ENCODE assay signal across 22 cellular contexts in the genomic region with DNA sequence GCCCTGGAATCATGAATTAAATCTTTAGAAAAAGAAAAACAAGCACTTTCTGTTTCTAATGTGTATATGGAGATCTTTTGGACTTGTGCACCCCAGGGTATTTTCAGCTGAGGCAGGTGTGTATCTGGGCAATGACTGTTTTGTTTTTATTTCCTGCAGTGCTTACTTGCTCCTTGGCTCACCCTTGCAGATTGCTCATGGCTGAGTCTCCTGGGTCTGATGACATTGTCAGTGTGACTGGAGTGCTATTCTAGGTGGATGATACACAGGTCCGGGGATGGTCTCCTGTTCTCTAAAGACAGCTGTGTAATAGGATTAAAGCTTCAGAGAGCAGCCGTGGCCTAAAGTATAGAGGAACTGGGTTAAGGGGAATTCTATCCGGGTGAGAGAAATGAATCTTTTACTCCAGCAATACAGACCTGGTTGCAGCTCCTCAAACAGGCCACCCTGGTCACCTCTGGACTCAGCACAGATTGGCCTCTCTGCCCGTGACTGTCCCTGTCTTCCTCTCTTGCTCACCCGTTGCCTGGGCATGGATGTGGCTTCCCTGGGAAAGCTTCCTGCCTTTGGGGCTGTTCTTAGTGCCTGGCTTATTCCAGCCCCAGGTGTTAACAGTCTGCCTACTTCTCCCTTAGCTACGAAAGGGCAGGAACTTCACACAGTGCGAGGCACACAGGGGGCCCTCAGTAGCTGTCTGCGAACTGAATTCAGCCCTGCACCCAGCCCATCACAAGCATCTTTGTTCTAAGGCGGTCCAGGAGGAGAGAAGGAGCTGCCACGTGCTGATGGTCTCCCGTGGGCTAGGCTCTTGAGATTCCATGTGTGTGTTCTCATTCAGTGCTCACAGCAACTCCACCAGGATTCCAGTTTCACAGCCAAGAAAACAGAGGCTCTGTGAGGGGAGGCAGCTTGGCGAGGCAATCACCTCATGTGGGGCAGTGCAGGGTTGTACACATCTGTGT.
DNase-seq lines count a peak whose midpoint lies in the region; ATAC-seq and TF ChIP-seq lines count a peak whose summit lies in the region.
"Had no signal": no experiment of that assay in that cellular context is flagged by ENCODE, and none has a peak within 500 bp of the region (broad histone marks: within the 10 kb centered on the region; RNA-seq: fewer than 3 reads in every experiment).

No MANE protein-coding gene starts in this region.

- intact Hi-C loops in posterior cingulate gyrus (cut with DNase I) (no loop called here), esophagus squamous epithelium (cut with DNase I) (loop anchor here (10.0 kb wide), 1 partner anchor 298 kb away; no protein-coding TSS in a partner anchor)

- TF ChIP-seq POLR2A in esophagus squamous epithelium (IDR thresholded peaks at IDR 0.05) = no peak

- H3K36me3 Mint-ChIP-seq in activated T-cell treated with anti-CD3 and anti-CD28 coated beads, Interleukin-2, amount 50 U/mL, for 4 hours (ENCODE audit: insufficient read depth) = no peaks in the 10 kb centered on the region
- H3K36me3 Mint-ChIP-seq in stimulated activated naive B cell treated with anti-CD40 and anti-IgM and Interleukin-4, amounts not matched to agents 10 μg/mL and 1 μg/mL and 100 μg/mL, for 72 hours = no peaks in the 10 kb centered on the region
- H3K36me3 Mint-ChIP-seq: activated CD4-positive, alpha-beta memory T cell treated with anti-CD3 and anti-CD28 coated beads for 36 hours; activated naive CD4-positive, alpha-beta T cell treated with anti-CD3 and anti-CD28 coated beads, Interleukin-2, amount 10 ng/mL, durations not matched to agents 7 days and 5 days had no signal

- H3K36me3 ChIP-seq in RWPE2 (ENCODE audit: low read depth) = no peaks in the 10 kb centered on the region
- no peaks in the 10 kb centered on the region for H3K36me3 ChIP-seq in esophagus squamous epithelium
- H3K36me3 ChIP-seq: ascending aorta, SJSA1 had no signal

- H3K27me3 ChIP-seq in RWPE2 (ENCODE audit: insufficient read depth, poor library complexity, severe bottlenecking) (peaks cover 5% of the 10 kb centered on the region), esophagus squamous epithelium (peaks cover 0 to 13% (median 0%) of the 10 kb centered on the region in 4 donors)
- H3K27me3 ChIP-seq: ascending aorta had no signal

- H3K27ac ChIP-seq in RWPE2 (ENCODE audit: poor library complexity, severe bottlenecking) (no peak overlapping the region), esophagus squamous epithelium (no peak overlapping the region)
- H3K27ac ChIP-seq: ascending aorta, KMS-11, SJSA1 had no signal

- H3K27me3 Mint-ChIP-seq in activated T-cell treated with anti-CD3 and anti-CD28 coated beads, Interleukin-2, amount 50 U/mL, for 4 hours (ENCODE audit: low read depth) = peaks cover 8% of the 10 kb centered on the region
- peaks cover 14 to 15% of the 10 kb centered on the region in 2 donors for H3K27me3 Mint-ChIP-seq in stimulated activated naive B cell treated with anti-CD40 and anti-IgM and Interleukin-4, amounts not matched to agents 10 μg/mL and 1 μg/mL and 100 μg/mL, for 72 hours

- no peak for DNase-seq in activated T-cell treated with anti-CD3 and anti-CD28 coated beads, Interleukin-2, amount 50 U/mL, for 4 hours
- DNase-seq in activated T-cell treated with anti-CD3 and anti-CD28 coated beads for 4 hours (no peak), RWPE2 (ENCODE audit: low spot score) (no peak), islet precursor cell (peak; percentile 39), posterior cingulate gyrus (no peak), medulla oblongata (ENCODE audit: extremely low spot score) (no peak), esophagus squamous epithelium (lab: John Stamatoyannopoulos, UW) (no peak)
- no peak for DNase-seq in stimulated activated naive B cell treated with anti-CD40 and anti-IgM and Interleukin-4, amounts not matched to agents 10 μg/mL and 1 μg/mL and 100 μg/mL, for 72 hours
- DNase-seq: activated CD4-positive, alpha-beta memory T cell treated with anti-CD3 and anti-CD28 coated beads for 36 hours; activated naive CD4-positive, alpha-beta T cell treated with anti-CD3 and anti-CD28 coated beads, Interleukin-2, amount 10 ng/mL, durations not matched to agents 7 days and 5 days; activated T-cell treated with anti-CD3 and anti-CD28 coated beads, Interleukin-2, amount 50 U/mL, for 24 hours; effector memory CD8-positive, alpha-beta T cell; HFFc6; NCI-H1105; NCI-H2081 treated with DMSO at 0.1 percent for 48 hours; NCI-H510A treated with DMSO at 0.1 percent for 48 hours; nephron progenitor cell; stimulated activated CD4-positive, alpha-beta T cell treated with anti-CD3 and anti-CD28 coated beads, Interleukin-4, amount 100 ng/mL, for 4 hours; T-helper 17 cell had no signal

- no peaks in the 10 kb centered on the region for H3K9me3 Mint-ChIP-seq in activated T-cell treated with anti-CD3 and anti-CD28 coated beads, Interleukin-2, amount 50 U/mL, for 4 hours
- no peaks in the 10 kb centered on the region for H3K9me3 Mint-ChIP-seq in stimulated activated naive B cell treated with anti-CD40 and anti-IgM and Interleukin-4, amounts not matched to agents 10 μg/mL and 1 μg/mL and 100 μg/mL, for 72 hours
- H3K9me3 Mint-ChIP-seq: activated CD4-positive, alpha-beta memory T cell treated with anti-CD3 and anti-CD28 coated beads for 36 hours; activated naive CD4-positive, alpha-beta T cell treated with anti-CD3 and anti-CD28 coated beads, Interleukin-2, amount 10 ng/mL, durations not matched to agents 7 days and 5 days; activated T-cell treated with anti-CD3 and anti-CD28 coated beads, Interleukin-2, amount 50 U/mL, for 24 hours; effector memory CD8-positive, alpha-beta T cell; HFFc6; nephron progenitor cell had no signal

- H3K4me3 ChIP-seq in RWPE2 (ENCODE audit: severe bottlenecking) (no peak overlapping the region), esophagus squamous epithelium (no peak overlapping the region)
- H3K4me3 ChIP-seq: ascending aorta, SJSA1 had no signal

- ATAC-seq in activated T-cell treated with anti-CD3 and anti-CD28 coated beads, Interleukin-2, amount 50 U/mL, for 4 hours = peak; percentile 15 to 39
- ATAC-seq in RWPE2 (ENCODE audit: low read depth) = peak; percentile 42; the same call in 1 of the 3 replicates
- ATAC-seq in stimulated activated naive B cell treated with anti-CD40 and anti-IgM and Interleukin-4, amounts not matched to agents 10 μg/mL and 1 μg/mL and 100 μg/mL, for 72 hours (replicated peaks) = peak; percentile 29 to 56
- ATAC-seq: effector memory CD8-positive, alpha-beta T cell; T-helper 17 cell had no signal

- H3K4me3 Mint-ChIP-seq in activated T-cell treated with anti-CD3 and anti-CD28 coated beads, Interleukin-2, amount 50 U/mL, for 4 hours = no peak overlapping the region
- no peak overlapping the region for H3K4me3 Mint-ChIP-seq in stimulated activated naive B cell treated with anti-CD40 and anti-IgM and Interleukin-4, amounts not matched to agents 10 μg/mL and 1 μg/mL and 100 μg/mL, for 72 hours
- H3K4me3 Mint-ChIP-seq: activated CD4-positive, alpha-beta memory T cell treated with anti-CD3 and anti-CD28 coated beads for 36 hours; activated naive CD4-positive, alpha-beta T cell treated with anti-CD3 and anti-CD28 coated beads, Interleukin-2, amount 10 ng/mL, durations not matched to agents 7 days and 5 days; activated T-cell treated with anti-CD3 and anti-CD28 coated beads, Interleukin-2, amount 50 U/mL, for 24 hours; effector memory CD8-positive, alpha-beta T cell; HFFc6; nephron progenitor cell; T-helper 17 cell had no signal

- no peak for TF ChIP-seq CTCF in RWPE2 (IDR thresholded peaks at IDR 0.05; ENCODE audit: poor library complexity, severe bottlenecking)
- TF ChIP-seq CTCF in esophagus squamous epithelium (IDR thresholded peaks at IDR 0.05) = no peak

- no peak overlapping the region for H3K27ac Mint-ChIP-seq in stimulated activated naive B cell treated with anti-CD40 and anti-IgM and Interleukin-4, amounts not matched to agents 10 μg/mL and 1 μg/mL and 100 μg/mL, for 72 hours
- H3K27ac Mint-ChIP-seq: activated CD4-positive, alpha-beta memory T cell treated with anti-CD3 and anti-CD28 coated beads for 36 hours; activated naive CD4-positive, alpha-beta T cell treated with anti-CD3 and anti-CD28 coated beads, Interleukin-2, amount 10 ng/mL, durations not matched to agents 7 days and 5 days; activated T-cell treated with anti-CD3 and anti-CD28 coated beads, Interleukin-2, amount 50 U/mL, for 24 hours; effector memory CD8-positive, alpha-beta T cell; HFFc6; nephron progenitor cell; T-helper 17 cell had no signal

- H3K4me1 Mint-ChIP-seq in activated T-cell treated with anti-CD3 and anti-CD28 coated beads, Interleukin-2, amount 50 U/mL, for 4 hours (ENCODE audit: low read depth) = peaks cover 4% of the 10 kb centered on the region
- peaks cover 34 to 44% of the 10 kb centered on the region in 2 donors for H3K4me1 Mint-ChIP-seq in stimulated activated naive B cell treated with anti-CD40 and anti-IgM and Interleukin-4, amounts not matched to agents 10 μg/mL and 1 μg/mL and 100 μg/mL, for 72 hours
- H3K4me1 Mint-ChIP-seq: activated naive CD4-positive, alpha-beta T cell treated with anti-CD3 and anti-CD28 coated beads, Interleukin-2, amount 10 ng/mL, durations not matched to agents 7 days and 5 days had no signal

- no peaks in the 10 kb centered on the region for H3K4me1 ChIP-seq in RWPE2 (ENCODE audit: insufficient read depth, poor library complexity, severe bottlenecking)
- H3K4me1 ChIP-seq in esophagus squamous epithelium = peaks cover 0 to 3% (median 0%) of the 10 kb centered on the region in 3 donors
- H3K4me1 ChIP-seq: ascending aorta, SJSA1 had no signal

- no peaks in the 10 kb centered on the region for H3K9me3 ChIP-seq in RWPE2 (ENCODE audit: severe bottlenecking)
- no peaks in the 10 kb centered on the region for H3K9me3 ChIP-seq in esophagus squamous epithelium
- H3K9me3 ChIP-seq: ascending aorta, SJSA1 had no signal

- WGBS in esophagus squamous epithelium, 2 donors = 75 to 85% methylated on average over 6 to 8 of the region's 12 CpGs
